23 cellular contexts compared by ENCODE assay signal in genomic region chr4:91268913-91269312, GRCh38.
DNase-seq lines count a peak whose midpoint lies in the region; ATAC-seq and TF ChIP-seq lines count a peak whose summit lies in the region.
"Had no signal": no experiment of that assay in that cellular context is flagged by ENCODE, and none has a peak within 500 bp of the region (broad histone marks: within the 10 kb centered on the region; RNA-seq: fewer than 3 reads in every experiment).

No MANE protein-coding gene starts in this region.

- H3K27me3 Mint-ChIP-seq in Calu3 (ENCODE audit: unreplicated experiment) (no peaks in the 10 kb centered on the region), endodermal cell (ENCODE audit: insufficient read depth) (no peaks in the 10 kb centered on the region), neural progenitor cell (ENCODE audit: insufficient read depth, low read depth) (no peaks in the 10 kb centered on the region)

- H4K20me1 ChIP-seq in neural progenitor cell (ENCODE audit: low read depth) = no peaks in the 10 kb centered on the region

- H2AFZ ChIP-seq in neural progenitor cell (replicated peaks) = peak overlapping the region; percentile 18

- no peak for DNase-seq in Calu3
- DNase-seq in endodermal cell = no peak
- no peak for DNase-seq in neural progenitor cell (ENCODE audit: low spot score)
- DNase-seq in activated CD4-positive, alpha-beta T cell treated with anti-CD3 and anti-CD28 coated beads for 4 hours = no peak
- DNase-seq in HK-2 (ENCODE audit: unreplicated experiment) = no peak
- DNase-seq: AML-193; C1 segment of cervical spinal cord; CD8-positive, alpha-beta T cell; DMS53; GF-D8; HCEC 1CT; Kasumi-1; MG63; NCI-H1048; NCI-H1417 treated with DMSO at 0.1 percent for 48 hours; NCI-H187 treated with DMSO at 0.1 percent for 48 hours; NCI-H510A treated with DMSO at 0.1 percent for 48 hours; NCI-H748 treated with DMSO at 0.1 percent for 48 hours; Peyer's patch had no signal

- H3K27ac ChIP-seq in HUES6 (ENCODE audit: low read depth, low read length) (peak overlapping the region; percentile 96), endodermal cell (ENCODE audit: low read depth, low read length) (no peak overlapping the region), neural progenitor cell (no peak overlapping the region)
- H3K27ac ChIP-seq: Peyer's patch had no signal

- H3K9ac ChIP-seq in HUES6 (ENCODE audit: low read length) = peak overlapping the region; percentile 52
- H3K9ac ChIP-seq in endodermal cell (ENCODE audit: extremely low read depth, low read length, poor library complexity, severe bottlenecking) = no peak overlapping the region
- H3K9ac ChIP-seq in neural progenitor cell = no peak overlapping the region

- CTCF ChIA-PET in Calu3 (lab: Charles Lee) = no interaction called here

- peaks cover 6% of the 10 kb centered on the region for H3K36me3 Mint-ChIP-seq in Calu3 (ENCODE audit: insufficient read depth, unreplicated experiment)
- H3K36me3 Mint-ChIP-seq in endodermal cell (ENCODE audit: low read depth) = peaks cover 8% of the 10 kb centered on the region
- no peaks in the 10 kb centered on the region for H3K36me3 Mint-ChIP-seq in neural progenitor cell
- H3K36me3 Mint-ChIP-seq: CD8-positive, alpha-beta T cell had no signal

- H3K9me3 ChIP-seq in HUES6 (ENCODE audit: control insufficient read depth, insufficient read depth, low read depth, low read length) = peaks cover 7% of the 10 kb centered on the region
- peaks cover 16% of the 10 kb centered on the region for H3K9me3 ChIP-seq in endodermal cell (ENCODE audit: control insufficient read depth, low read length)
- H3K9me3 ChIP-seq in neural progenitor cell (ENCODE audit: low read depth) = no peaks in the 10 kb centered on the region
- H3K9me3 ChIP-seq: MG63, Peyer's patch had no signal

- no peak overlapping the region; the same call in 1 of the 2 replicates for H3K4me3 ChIP-seq in HUES6 (ENCODE audit: low read depth, low read length)
- H3K4me3 ChIP-seq in endodermal cell (ENCODE audit: low read length) = peak overlapping the region; percentile 50
- H3K4me3 ChIP-seq in neural progenitor cell = no peak overlapping the region
- H3K4me3 ChIP-seq: MG63, Peyer's patch had no signal

- 43% methylated on average over 2 of the region's 2 CpGs; no CpG with 5 or more reads in 1 of the 2 experiments for WGBS in endodermal cell (ENCODE audit: insufficient coverage in 1 of 2, insufficient read length in 1 of 2), 2 experiments

- no peak overlapping the region for H3K4me2 ChIP-seq in neural progenitor cell

- no peaks in the 10 kb centered on the region for H3K79me2 ChIP-seq in neural progenitor cell (ENCODE audit: low read depth)

- H3F3A ChIP-seq in neural progenitor cell (ENCODE audit: low read depth) = no peaks in the 10 kb centered on the region

- H3K4me1 Mint-ChIP-seq in Calu3 (ENCODE audit: low read depth, unreplicated experiment) = peaks cover 14% of the 10 kb centered on the region
- peaks cover 26% of the 10 kb centered on the region for H3K4me1 Mint-ChIP-seq in endodermal cell
- H3K4me1 Mint-ChIP-seq in neural progenitor cell = peaks cover 14% of the 10 kb centered on the region

- H3K36me3 ChIP-seq in HUES6 (ENCODE audit: control insufficient read depth, insufficient read depth, low read length) = no peaks in the 10 kb centered on the region; the same call in 1 of the 2 replicates
- no peaks in the 10 kb centered on the region for H3K36me3 ChIP-seq in endodermal cell (ENCODE audit: control insufficient read depth, insufficient read depth, low read length)
- H3K36me3 ChIP-seq in neural progenitor cell = no peaks in the 10 kb centered on the region
- H3K36me3 ChIP-seq: MG63, Peyer's patch had no signal

- no peak for TF ChIP-seq CTCF in Calu3 (IDR thresholded peaks at IDR 0.05; ENCODE audit: unreplicated experiment)
- TF ChIP-seq CTCF in endodermal cell (conservative IDR thresholded peaks at IDR 0.05) = no peak
- TF ChIP-seq CTCF in neural progenitor cell (IDR thresholded peaks at IDR 0.05) = no peak

- H3K27me3 ChIP-seq in HUES6 (ENCODE audit: control insufficient read depth, insufficient read depth, low read length) (no peaks in the 10 kb centered on the region), endodermal cell (ENCODE audit: control insufficient read depth, insufficient read depth, low read length, poor library complexity, severe bottlenecking) (no peaks in the 10 kb centered on the region), neural progenitor cell (no peaks in the 10 kb centered on the region)
- H3K27me3 ChIP-seq: MG63, Peyer's patch had no signal

- intact Hi-C loops in Calu3 (cut with micrococcal nuclease; ENCODE audit: unreplicated experiment) = no loop called here

- ATAC-seq in GM18520 (IDR thresholded peaks at IDR 0.05; ENCODE audit: unreplicated experiment) (no peak), HG02973 (IDR thresholded peaks at IDR 0.05; ENCODE audit: unreplicated experiment) (no peak)
- ATAC-seq: CD8-positive, alpha-beta T cell; SK-N-SH treated with all-trans-retinoic acid at 6 μM for 48 hours had no signal

- peak overlapping the region; percentile 39 for H3K4me3 Mint-ChIP-seq in Calu3 (ENCODE audit: low read depth, unreplicated experiment)
- no peak overlapping the region for H3K4me3 Mint-ChIP-seq in endodermal cell
- no peak overlapping the region for H3K4me3 Mint-ChIP-seq in neural progenitor cell
- H3K4me3 Mint-ChIP-seq: CD8-positive, alpha-beta T cell had no signal

- H3K9me3 Mint-ChIP-seq in Calu3 (ENCODE audit: low read depth, unreplicated experiment) = peaks cover 3% of the 10 kb centered on the region
- H3K9me3 Mint-ChIP-seq in endodermal cell = peaks cover 34% of the 10 kb centered on the region
- H3K9me3 Mint-ChIP-seq in neural progenitor cell = peaks cover 8% of the 10 kb centered on the region

- BruUV-seq in Calu3 (replicated peaks; lab: Mats Ljungman, UMichigan) = no TSS peak

- H3K27ac Mint-ChIP-seq in Calu3 (ENCODE audit: unreplicated experiment) = peak overlapping the region; percentile 95
- H3K27ac Mint-ChIP-seq in endodermal cell = peak overlapping the region; percentile 97
- H3K27ac Mint-ChIP-seq in neural progenitor cell = no peak overlapping the region
- H3K27ac Mint-ChIP-seq: CD8-positive, alpha-beta T cell had no signal

- peaks cover 27% of the 10 kb centered on the region for H3K4me1 ChIP-seq in HUES6 (ENCODE audit: control insufficient read depth, insufficient read depth, low read length)
- no peaks in the 10 kb centered on the region for H3K4me1 ChIP-seq in endodermal cell (ENCODE audit: control insufficient read depth, insufficient read depth, low read length)
- peaks cover 4% of the 10 kb centered on the region for H3K4me1 ChIP-seq in neural progenitor cell
- H3K4me1 ChIP-seq: Peyer's patch had no signal
